Comparison of ENCODE assay signal across 1 cellular context in genomic region chr3:42547401-42547945, GRCh38.
TF ChIP-seq lines count a peak whose summit lies in the region.

No MANE protein-coding gene starts in this region.

TF ChIP-seq in HepG2, 621 proteins besides CTCF, POLR2A, EP300 and RAD21:
- 0 out of 2 replicates have a peak, but pooled peaks have one; percentile 31 for TF ChIP-seq SALL1 (CRISPR knock-in tag; IDR thresholded peaks at IDR 0.05)
- TF ChIP-seq, protein P1, sequence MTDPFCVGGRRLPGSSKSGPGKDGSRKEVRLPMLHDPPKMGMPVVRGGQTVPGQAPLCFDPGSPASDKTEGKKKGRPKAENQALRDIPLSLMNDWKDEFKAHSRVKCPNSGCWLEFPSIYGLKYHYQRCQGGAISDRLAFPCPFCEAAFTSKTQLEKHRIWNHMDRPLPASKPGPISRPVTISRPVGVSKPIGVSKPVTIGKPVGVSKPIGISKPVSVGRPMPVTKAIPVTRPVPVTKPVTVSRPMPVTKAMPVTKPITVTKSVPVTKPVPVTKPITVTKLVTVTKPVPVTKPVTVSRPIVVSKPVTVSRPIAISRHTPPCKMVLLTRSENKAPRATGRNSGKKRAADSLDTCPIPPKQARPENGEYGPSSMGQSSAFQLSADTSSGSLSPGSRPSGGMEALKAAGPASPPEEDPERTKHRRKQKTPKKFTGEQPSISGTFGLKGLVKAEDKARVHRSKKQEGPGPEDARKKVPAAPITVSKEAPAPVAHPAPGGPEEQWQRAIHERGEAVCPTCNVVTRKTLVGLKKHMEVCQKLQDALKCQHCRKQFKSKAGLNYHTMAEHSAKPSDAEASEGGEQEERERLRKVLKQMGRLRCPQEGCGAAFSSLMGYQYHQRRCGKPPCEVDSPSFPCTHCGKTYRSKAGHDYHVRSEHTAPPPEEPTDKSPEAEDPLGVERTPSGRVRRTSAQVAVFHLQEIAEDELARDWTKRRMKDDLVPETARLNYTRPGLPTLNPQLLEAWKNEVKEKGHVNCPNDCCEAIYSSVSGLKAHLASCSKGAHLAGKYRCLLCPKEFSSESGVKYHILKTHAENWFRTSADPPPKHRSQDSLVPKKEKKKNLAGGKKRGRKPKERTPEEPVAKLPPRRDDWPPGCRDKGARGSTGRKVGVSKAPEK (CRISPR knock-in tag; IDR thresholded peaks at IDR 0.05; ENCODE audit: borderline replicate concordance): no peak
- TF ChIP-seq ZNF687 (CRISPR knock-in tag; IDR thresholded peaks at IDR 0.05): peak; percentile 39
- TF ChIP-seq NR3C1 (CRISPR knock-in tag; IDR thresholded peaks at IDR 0.05): no peak
- TF ChIP-seq ZNF124 (CRISPR knock-in tag; IDR thresholded peaks at IDR 0.05): no peak
- TF ChIP-seq MAF1 (CRISPR knock-in tag; IDR thresholded peaks at IDR 0.05; ENCODE audit: borderline replicate concordance): no peak
- TF ChIP-seq BCL3 (CRISPR knock-in tag; IDR thresholded peaks at IDR 0.05): no peak
- TF ChIP-seq STAG1 (CRISPR knock-in tag; IDR thresholded peaks at IDR 0.05): peak; percentile 59
- TF ChIP-seq HNRNPH1 (optimal IDR thresholded peaks at IDR 0.05; ENCODE audit: low read depth, low read length): no peak
- peak; percentile 43; the same call in 1 of the 2 replicates for TF ChIP-seq KDM2A (CRISPR knock-in tag; IDR thresholded peaks at IDR 0.05; ENCODE audit: borderline replicate concordance, low read depth)
- TF ChIP-seq NCOA2 (CRISPR knock-in tag; IDR thresholded peaks at IDR 0.05): no peak
- no peak for TF ChIP-seq ZFP82 (CRISPR knock-in tag; IDR thresholded peaks at IDR 0.05; ENCODE audit: borderline replicate concordance)
- TF ChIP-seq, protein P2, sequence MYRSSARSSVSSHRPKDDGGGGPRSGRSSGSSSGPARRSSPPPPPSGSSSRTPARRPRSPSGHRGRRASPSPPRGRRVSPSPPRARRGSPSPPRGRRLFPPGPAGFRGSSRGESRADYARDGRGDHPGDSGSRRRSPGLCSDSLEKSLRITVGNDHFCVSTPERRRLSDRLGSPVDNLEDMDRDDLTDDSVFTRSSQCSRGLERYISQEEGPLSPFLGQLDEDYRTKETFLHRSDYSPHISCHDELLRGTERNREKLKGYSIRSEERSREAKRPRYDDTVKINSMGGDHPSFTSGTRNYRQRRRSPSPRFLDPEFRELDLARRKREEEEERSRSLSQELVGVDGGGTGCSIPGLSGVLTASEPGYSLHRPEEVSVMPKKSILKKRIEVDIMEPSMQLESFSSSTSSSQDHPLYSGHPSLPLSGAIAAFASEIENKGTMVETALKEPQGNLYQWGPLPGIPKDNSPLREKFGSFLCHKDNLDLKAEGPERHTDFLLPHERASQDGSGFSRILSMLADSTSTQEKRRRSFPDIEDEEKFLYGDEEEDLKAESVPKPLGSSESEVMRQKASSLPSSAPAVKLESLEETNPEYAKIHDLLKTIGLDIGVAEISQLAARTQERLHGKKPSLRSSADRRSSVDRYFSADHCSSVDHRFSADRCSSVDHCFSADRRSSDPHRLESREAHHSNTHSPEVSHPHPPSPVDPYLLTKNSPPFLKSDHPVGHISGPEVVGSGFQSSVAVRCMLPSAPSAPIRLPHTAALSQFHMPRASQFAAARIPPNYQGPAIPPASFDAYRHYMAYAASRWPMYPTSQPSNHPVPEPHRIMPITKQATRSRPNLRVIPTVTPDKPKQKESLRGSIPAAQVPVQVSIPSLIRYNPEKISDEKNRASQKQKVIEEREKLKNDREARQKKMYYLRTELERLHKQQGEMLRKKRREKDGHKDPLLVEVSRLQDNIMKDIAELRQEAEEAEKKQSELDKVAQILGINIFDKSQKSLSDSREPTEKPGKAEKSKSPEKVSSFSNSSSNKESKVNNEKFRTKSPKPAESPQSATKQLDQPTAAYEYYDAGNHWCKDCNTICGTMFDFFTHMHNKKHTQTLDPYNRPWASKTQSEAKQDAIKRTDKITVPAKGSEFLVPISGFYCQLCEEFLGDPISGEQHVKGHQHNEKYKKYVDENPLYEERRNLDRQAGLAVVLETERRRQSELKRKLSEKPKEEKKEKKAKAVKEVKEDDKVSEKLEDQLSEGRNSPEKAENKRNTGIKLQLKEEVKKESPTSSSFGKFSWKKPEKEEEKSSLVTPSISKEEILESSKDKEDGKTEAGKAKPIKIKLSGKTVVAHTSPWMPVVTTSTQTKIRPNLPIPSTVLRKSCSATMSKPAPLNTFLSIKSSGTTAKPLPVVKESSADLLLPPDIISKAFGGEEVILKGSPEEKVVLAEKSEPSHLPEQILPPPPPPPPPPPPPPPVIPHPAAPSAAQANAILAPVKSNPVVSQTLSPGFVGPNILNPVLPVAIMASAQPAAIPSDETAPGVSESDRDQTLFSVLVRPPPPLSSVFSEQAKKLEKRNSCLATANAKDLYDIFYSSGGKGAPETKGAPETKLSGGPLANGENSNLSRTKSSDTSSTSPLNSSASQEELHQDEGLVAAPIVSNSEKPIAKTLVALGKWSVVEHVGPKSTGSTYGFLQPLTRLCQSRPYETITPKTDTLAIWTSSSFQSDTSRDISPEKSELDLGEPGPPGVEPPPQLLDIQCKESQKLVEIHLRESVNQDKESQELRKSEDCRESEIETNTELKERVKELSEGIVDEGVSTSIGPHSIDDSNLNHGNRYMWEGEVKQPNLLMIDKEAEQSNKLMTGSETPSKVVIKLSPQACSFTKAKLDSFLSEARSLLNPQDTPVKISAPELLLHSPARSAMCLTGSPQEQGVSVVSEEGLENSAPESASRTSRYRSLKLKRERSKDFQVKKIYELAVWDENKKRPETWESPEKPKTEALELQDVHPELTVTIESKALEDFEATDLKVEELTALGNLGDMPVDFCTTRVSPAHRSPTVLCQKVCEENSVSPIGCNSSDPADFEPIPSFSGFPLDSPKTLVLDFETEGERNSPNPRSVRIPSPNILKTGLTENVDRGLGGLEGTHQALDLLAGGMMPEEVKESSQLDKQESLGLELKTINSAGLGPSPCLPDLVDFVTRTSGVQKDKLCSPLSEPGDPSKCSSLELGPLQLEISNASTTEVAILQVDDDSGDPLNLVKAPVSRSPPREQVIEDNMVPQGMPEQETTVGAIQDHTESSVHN (CRISPR knock-in tag; IDR thresholded peaks at IDR 0.05): no peak
- TF ChIP-seq ZSCAN25 (CRISPR knock-in tag; IDR thresholded peaks at IDR 0.05): no peak
- TF ChIP-seq XRCC5 (optimal IDR thresholded peaks at IDR 0.05; ENCODE audit: low read length): peak; percentile 75
- TF ChIP-seq AGO2 (optimal IDR thresholded peaks at IDR 0.05; ENCODE audit: low read depth, low read length): peak; percentile 34
- no peak for TF ChIP-seq KAT7 (CRISPR knock-in tag; IDR thresholded peaks at IDR 0.05; ENCODE audit: borderline replicate concordance)
- no peak for TF ChIP-seq NFKB2 (CRISPR knock-in tag; IDR thresholded peaks at IDR 0.05; ENCODE audit: borderline replicate concordance)
- TF ChIP-seq POGK (CRISPR knock-in tag; conservative IDR thresholded peaks at IDR 0.05): no peak
- peak; percentile 32 for TF ChIP-seq SMC3 (IDR thresholded peaks at IDR 0.05; ENCODE audit: low read length)
- TF ChIP-seq JUND (CRISPR knock-in tag; IDR thresholded peaks at IDR 0.05): no peak
- no peak for TF ChIP-seq KLF12 (CRISPR knock-in tag; IDR thresholded peaks at IDR 0.05; ENCODE audit: borderline replicate concordance)
- no peak for TF ChIP-seq KAT8 (CRISPR knock-in tag; IDR thresholded peaks at IDR 0.05)
